In the genomic region with DNA sequence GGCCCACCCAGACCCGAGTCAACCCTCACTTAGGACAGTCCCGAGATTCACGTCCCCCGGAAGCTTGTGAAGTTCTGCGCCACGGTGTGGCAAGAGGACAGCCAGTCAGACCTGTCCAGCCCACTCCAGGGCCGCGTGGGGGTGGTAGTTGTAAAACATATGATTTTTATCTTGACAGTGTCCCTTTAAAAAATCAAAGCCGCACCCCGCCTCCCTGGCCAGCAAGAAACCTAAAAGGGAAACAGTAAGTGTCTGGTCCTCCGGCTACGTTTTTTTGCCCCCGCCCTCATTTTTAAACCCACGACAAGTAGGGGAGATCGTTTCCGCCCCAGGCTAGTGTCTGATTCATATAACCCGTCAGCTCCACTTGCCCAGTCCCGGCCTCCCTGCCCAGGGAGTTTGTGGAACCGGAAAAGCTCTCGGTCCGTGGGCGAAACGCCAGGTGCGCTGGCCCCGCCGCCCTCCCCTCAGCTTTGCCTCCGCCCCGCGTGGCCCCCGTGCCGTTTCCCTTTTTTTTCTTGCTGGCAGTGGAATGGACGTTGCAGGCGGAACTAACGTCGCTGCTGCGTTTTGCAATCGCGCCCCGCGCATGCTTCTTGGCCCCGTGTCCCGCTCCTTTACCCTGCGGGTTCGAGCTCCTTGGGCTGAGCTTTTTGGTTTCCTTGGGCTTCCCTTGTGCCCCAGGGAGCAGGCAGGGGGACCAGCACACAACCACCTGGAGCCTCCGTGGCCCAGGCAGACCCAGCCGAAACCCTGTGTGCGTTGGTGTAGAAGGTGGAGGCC, we compare ENCODE assay signal across 10 cellular contexts. TPM values are rescaled to one million over a fixed set of nuclear protein-coding genes. Genes with fewer than 3 reads are reported as not detected.
DNase-seq lines count a peak whose midpoint lies in the region; ATAC-seq and TF ChIP-seq lines count a peak whose summit lies in the region.
"Had no signal": no experiment of that assay in that cellular context is flagged by ENCODE, and none has a peak within 500 bp of the region (broad histone marks: within the 10 kb centered on the region; RNA-seq: fewer than 3 reads in every experiment).

No MANE protein-coding gene starts in this region.

- no peaks in the 10 kb centered on the region for H3K9me2 ChIP-seq in OCI-LY7 (ENCODE audit: insufficient read depth, low read length)

- H2AFZ ChIP-seq in OCI-LY7 (ENCODE audit: low read length) = no peak overlapping the region

- TF ChIP-seq CTCF in tibial nerve (IDR thresholded peaks at IDR 0.05) (no peak), OCI-LY7 (conservative IDR thresholded peaks at IDR 0.05; ENCODE audit: low read length) (no peak)

- H3K4me3 ChIP-seq in tibial nerve (peak overlapping the region in 2 of 4 donors; percentile 22 to 45), OCI-LY7 (ENCODE audit: low read depth, low read length, poor library complexity, severe bottlenecking) (no peak overlapping the region)
- H3K4me3 ChIP-seq: A549 had no signal

- H3K27me3 Mint-ChIP-seq in T-helper 1 cell treated with Interleukin-12 subunit alpha and Interleukin-12 subunit beta and Interleukin-4 antibody, amounts not matched to agents 30 μg/mL and 1 μg/mL, for 36 hours (ENCODE audit: low read depth) = no peaks in the 10 kb centered on the region

- H3K4me2 ChIP-seq in OCI-LY7 (ENCODE audit: low read length) = no peak overlapping the region
- H3K4me2 ChIP-seq: A549 had no signal

- H3K27ac ChIP-seq in caudate nucleus (ENCODE audit: low read depth, low read length) (peak overlapping the region; percentile 67), tibial nerve (peak overlapping the region in 3 of 4 donors; percentile 73 to 81 (median 81)), OCI-LY7 (ENCODE audit: low read depth, low read length, poor library complexity, severe bottlenecking) (no peak overlapping the region)
- H3K27ac ChIP-seq: A549 had no signal

- TF ChIP-seq EP300 in tibial nerve (IDR thresholded peaks at IDR 0.05) = peak in 1 of 2 donors; percentile 63

- H3K4me1 ChIP-seq in tibial nerve (peaks cover 0 to 33% (median 4%) of the 10 kb centered on the region in 4 donors), OCI-LY7 (ENCODE audit: insufficient read depth, low read length, poor library complexity, severe bottlenecking) (no peaks in the 10 kb centered on the region)
- H3K4me1 ChIP-seq: A549 had no signal

- no peaks in the 10 kb centered on the region for H3K79me2 ChIP-seq in OCI-LY7 (ENCODE audit: insufficient read depth, low read depth, low read length)

- no TSS peak for BruUV-seq in OCI-LY7 (replicated peaks; lab: Mats Ljungman, UMichigan)

- H3K4me1 Mint-ChIP-seq in T-helper 1 cell treated with Interleukin-12 subunit alpha and Interleukin-12 subunit beta and Interleukin-4 antibody, amounts not matched to agents 30 μg/mL and 1 μg/mL, for 36 hours (ENCODE audit: low read depth) = peaks cover 24% of the 10 kb centered on the region

- ATAC-seq in GM21576 (IDR thresholded peaks at IDR 0.05; ENCODE audit: unreplicated experiment) = no peak
- no peak for ATAC-seq in GM19351 (IDR thresholded peaks at IDR 0.05; ENCODE audit: unreplicated experiment)
- ATAC-seq: A549 had no signal

- POLR2A ChIA-PET in OCI-LY7 (lab: Charles Lee) = no interaction called here

- H3K9me3 Mint-ChIP-seq in T-helper 1 cell treated with Interleukin-12 subunit alpha and Interleukin-12 subunit beta and Interleukin-4 antibody, amounts not matched to agents 30 μg/mL and 1 μg/mL, for 36 hours = no peaks in the 10 kb centered on the region

- intact Hi-C loops in OCI-LY7 (cut with micrococcal nuclease; ENCODE audit: unreplicated experiment) = no loop called here

- CTCF ChIA-PET in OCI-LY7 (lab: Charles Lee; ENCODE audit: unreplicated experiment) = no interaction called here

- H3K4me3 Mint-ChIP-seq in T-helper 1 cell treated with Interleukin-12 subunit alpha and Interleukin-12 subunit beta and Interleukin-4 antibody, amounts not matched to agents 30 μg/mL and 1 μg/mL, for 36 hours = no peak overlapping the region

- H3K27me3 ChIP-seq in tibial nerve = no peaks in the 10 kb centered on the region

- H3K27ac Mint-ChIP-seq in T-helper 1 cell treated with Interleukin-12 subunit alpha and Interleukin-12 subunit beta and Interleukin-4 antibody, amounts not matched to agents 30 μg/mL and 1 μg/mL, for 36 hours = peak overlapping the region; percentile 31

- no peak for TF ChIP-seq POLR2A in tibial nerve (IDR thresholded peaks at IDR 0.05)

- no peaks in the 10 kb centered on the region for H4K20me1 ChIP-seq in OCI-LY7 (ENCODE audit: insufficient read depth, low read length)

- DNase-seq in T-helper 1 cell = no peak
- peak in 9 of 61 donors; percentile 6 to 68 (median 30) for DNase-seq in caudate nucleus (lab: John Stamatoyannopoulos, UW)
- peak; percentile 79 to 81 for DNase-seq in lung microvascular endothelial cell (ENCODE audit: low read depth in 2 of 2)
- DNase-seq in tibial nerve (ENCODE audit: low spot score in 2 of 2) = peak; percentile 45 to 54
- DNase-seq in OCI-LY7 (ENCODE audit: low spot score) = no peak
- DNase-seq: NCI-H1694 had no signal

- H3K9me3 ChIP-seq in tibial nerve (no peaks in the 10 kb centered on the region), OCI-LY7 (ENCODE audit: low read length) (no peaks in the 10 kb centered on the region)
- H3K9me3 ChIP-seq: A549 had no signal

- peaks cover 0 to 97% (median 6%) of the 10 kb centered on the region in 3 donors for H3K36me3 ChIP-seq in tibial nerve
- no peaks in the 10 kb centered on the region for H3K36me3 ChIP-seq in OCI-LY7 (ENCODE audit: insufficient read depth, low read length)

- peaks cover 14% of the 10 kb centered on the region for H3K36me3 Mint-ChIP-seq in T-helper 1 cell treated with Interleukin-12 subunit alpha and Interleukin-12 subunit beta and Interleukin-4 antibody, amounts not matched to agents 30 μg/mL and 1 μg/mL, for 36 hours (ENCODE audit: low read depth)

- WGBS in tibial nerve, 2 donors = 73 to 76% methylated on average over 47 of the region's 47 CpGs

RNA-seq across cellular contexts. Expression of gene NUDT16L1, which starts 13.3 kb away (rescaled TPM):
- total RNA-seq in lung microvascular endothelial cell = 22.0 and 31.2 TPM in 2 replicates
- 10 to 100 TPM; 30.3 to 63.7 (median 48.5) TPM for total RNA-seq in tibial nerve
- total RNA-seq in OCI-LY7 (2014; rRNA removed; shearing (Covaris generic)) = 14.9 and 17.8 TPM in 2 replicates
- total RNA-seq in OCI-LY7 (2022) = 15.9 and 18.9 TPM in 2 replicates

RNA-seq across cellular contexts. Expression of gene ANKS3, which starts 54.0 kb away (rescaled TPM):
- total RNA-seq in lung microvascular endothelial cell (10.0 and 21.2 TPM in 2 replicates), tibial nerve (10 to 100 TPM; 29.3 to 58.8 (median 51.8) TPM), OCI-LY7 (2022) (21.7 and 25.4 TPM in 2 replicates)
- total RNA-seq in OCI-LY7 (2014; rRNA removed; shearing (Covaris generic)) = 17.6 and 19.5 TPM in 2 replicates

RNA-seq across cellular contexts. Expression of gene DNAAF8, which starts 54.3 kb away (rescaled TPM):
- 0.22 and 0.40 TPM in 2 replicates for total RNA-seq in lung microvascular endothelial cell
- total RNA-seq in tibial nerve = 10 to 100 TPM in 1 of 4 donors, 1 to 10 TPM in 1, under 1 TPM in 2; 0.21 to 15.3 (median 0.74) TPM
- total RNA-seq in OCI-LY7 (2014; rRNA removed; shearing (Covaris generic)) = 0.36 and 0.38 TPM in 2 replicates
- 1.1 TPM in 1 of 2 replicates, not detected in the other for total RNA-seq in OCI-LY7 (2022)

RNA-seq across cellular contexts. Expression of gene MGRN1, which starts 55.4 kb away (rescaled TPM):
- total RNA-seq in lung microvascular endothelial cell = 15.7 and 18.3 TPM in 2 replicates
- 10 to 100 TPM; 37.5 to 59.1 (median 42.7) TPM for total RNA-seq in tibial nerve
- 14.1 and 14.3 TPM in 2 replicates for total RNA-seq in OCI-LY7 (2014; rRNA removed; shearing (Covaris generic))
- total RNA-seq in OCI-LY7 (2022) = 43.1 and 45.4 TPM in 2 replicates

Comparison
In these comparisons a context has a peak if more than half of its experiments do, and no peak if none do; other contexts are left out.
1. DNase-seq: peak in lung microvascular endothelial cell (2 of 2) and tibial nerve (2 of 2); none in T-helper 1 cell (0 of 5) and OCI-LY7 (single experiment).